ENCODE assay signal across 9 cellular contexts in the genomic region with DNA sequence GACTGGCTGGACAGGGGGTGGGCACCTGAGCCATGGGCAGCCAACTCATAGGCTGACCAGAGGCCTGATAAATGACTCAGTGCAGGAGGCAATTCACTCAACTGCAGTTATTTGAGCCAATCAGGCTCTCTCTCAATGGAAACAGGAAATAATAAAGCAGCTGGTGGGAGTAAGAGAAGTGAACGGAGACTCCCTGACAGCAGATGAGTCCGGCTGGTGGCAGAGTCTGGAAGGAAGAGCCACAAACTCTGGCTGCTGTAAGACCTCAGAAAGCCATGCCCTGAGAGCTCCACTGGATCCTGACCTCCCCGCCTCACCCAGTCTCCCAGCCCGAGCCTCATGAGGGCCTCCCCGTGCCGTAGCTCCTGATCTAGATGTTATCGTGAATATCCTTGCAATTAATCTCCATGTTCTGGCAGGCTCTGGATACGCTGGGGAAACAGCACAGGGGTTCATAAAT.
DNase-seq lines count a peak whose midpoint lies in the region; ATAC-seq and TF ChIP-seq lines count a peak whose summit lies in the region.
"Had no signal": no experiment of that assay in that cellular context is flagged by ENCODE, and none has a peak within 500 bp of the region (broad histone marks: within the 10 kb centered on the region; RNA-seq: fewer than 3 reads in every experiment).

No MANE protein-coding gene starts in this region.

- peak; percentile 8 for DNase-seq in NOMO-1 treated with DMSO at 0.1 percent for 48 hours (lab: John Stamatoyannopoulos, UW; ENCODE audit: unreplicated experiment)
- no peak for DNase-seq in NOMO-1 treated with dmso at 0.1 percent for 144 hours (lab: John Stamatoyannopoulos, UW; ENCODE audit: unreplicated experiment)
- peak; percentile 58 for DNase-seq in OCI-M1 (lab: John Stamatoyannopoulos, UW)
- peak; percentile 3 to 53 for DNase-seq in fibroblast of lung (ENCODE audit: low read depth in 2 of 2)
- no peak for DNase-seq in stimulated activated naive CD8-positive, alpha-beta T cell treated with anti-CD3 and anti-CD28 coated beads, Interleukin-15, Interleukin-2, amounts not matched to agents 100 U/mL and 50 U/mL, for 24 hours
- no peak for DNase-seq in DMS114 treated with DMSO at 0.1 percent for 48 hours (lab: John Stamatoyannopoulos, UW; ENCODE audit: unreplicated experiment)
- DNase-seq in effector memory CD4-positive, alpha-beta T cell: no peak

- H3K9ac ChIP-seq in fibroblast of lung (ENCODE audit: insufficient read depth, low read length): no peak overlapping the region

- no peaks in the 10 kb centered on the region for H3K79me2 ChIP-seq in fibroblast of lung (ENCODE audit: control insufficient read depth, insufficient read depth, low read length)

- no peaks in the 10 kb centered on the region for H4K20me1 ChIP-seq in fibroblast of lung (ENCODE audit: control insufficient read depth, extremely low read depth, insufficient read depth, low read length)

- no peak overlapping the region for H3K4me2 ChIP-seq in fibroblast of lung (ENCODE audit: extremely low read depth, insufficient read depth, low read length)

- H3K27ac ChIP-seq in fibroblast of lung (ENCODE audit: insufficient read depth, low read length): no peak overlapping the region
- H3K27ac ChIP-seq in effector memory CD4-positive, alpha-beta T cell (ENCODE audit: insufficient read depth, low read length, poor library complexity, severe bottlenecking): no peak overlapping the region
- H3K27ac ChIP-seq: neutrophil had no signal

- no peak for TF ChIP-seq CTCF in fibroblast of lung (conservative IDR thresholded peaks at IDR 0.05 in 1 of 2, IDR thresholded peaks at IDR 0.05 in 1 of 2; ENCODE audit: low read depth in 1 of 2, low read length in 2 of 2)

- H3K4me3 ChIP-seq in fibroblast of lung (replicated peaks in 1 of 4; ENCODE audit: control extremely low read depth in 1 of 4, insufficient read depth in 1 of 4, low read depth in 3 of 4, low read length in 4 of 4): no peak overlapping the region
- H3K4me3 ChIP-seq in effector memory CD4-positive, alpha-beta T cell (ENCODE audit: insufficient read depth, low read depth, low read length, poor library complexity, severe bottlenecking): no peak overlapping the region

- peaks cover 2% of the 10 kb centered on the region for H3K27me3 ChIP-seq in fibroblast of lung (ENCODE audit: control insufficient read depth, insufficient read depth, low read length)
- H3K27me3 ChIP-seq in effector memory CD4-positive, alpha-beta T cell (replicated peaks; ENCODE audit: control insufficient read depth, insufficient read depth, low read length, poor library complexity, severe bottlenecking): no peaks in the 10 kb centered on the region

- no peaks in the 10 kb centered on the region for H3K4me1 ChIP-seq in fibroblast of lung (ENCODE audit: control insufficient read depth, extremely low read depth, insufficient read depth, low read length)
- no peaks in the 10 kb centered on the region for H3K4me1 ChIP-seq in effector memory CD4-positive, alpha-beta T cell (ENCODE audit: control insufficient read depth, insufficient read depth, low read length, poor library complexity, severe bottlenecking)

- no peaks in the 10 kb centered on the region for H3K36me3 ChIP-seq in fibroblast of lung (ENCODE audit: control insufficient read depth, insufficient read depth, low read length)
- H3K36me3 ChIP-seq in effector memory CD4-positive, alpha-beta T cell (ENCODE audit: control insufficient read depth, insufficient read depth, low read length): no peaks in the 10 kb centered on the region
- H3K36me3 ChIP-seq: neutrophil had no signal

- ATAC-seq in stimulated activated naive CD8-positive, alpha-beta T cell treated with anti-CD3 and anti-CD28 coated beads, Interleukin-15, Interleukin-2, amounts not matched to agents 100 U/mL and 50 U/mL, for 24 hours: peak; percentile 30
- ATAC-seq in esophagus mucosa: no peak

- H3K9me3 ChIP-seq in fibroblast of lung (ENCODE audit: control insufficient read depth, insufficient read depth, low read depth, low read length): no peaks in the 10 kb centered on the region
- H3K9me3 ChIP-seq in effector memory CD4-positive, alpha-beta T cell (ENCODE audit: control insufficient read depth, low read length): no peaks in the 10 kb centered on the region
- H3K9me3 ChIP-seq: neutrophil had no signal

- no peak overlapping the region for H2AFZ ChIP-seq in fibroblast of lung (ENCODE audit: low read length)

Comparison
In these comparisons a context has a peak if more than half of its experiments do, and no peak if none do; other contexts are left out.
1. DNase-seq: peak in NOMO-1 treated with DMSO at 0.1 percent for 48 hours (single experiment), OCI-M1 (single experiment) and fibroblast of lung (2 of 2); none in NOMO-1 treated with dmso at 0.1 percent for 144 hours (single experiment), stimulated activated naive CD8-positive, alpha-beta T cell treated with anti-CD3 and anti-CD28 coated beads, Interleukin-15, Interleukin-2, amounts not matched to agents 100 U/mL and 50 U/mL, for 24 hours (single experiment), DMS114 treated with DMSO at 0.1 percent for 48 hours (single experiment) and effector memory CD4-positive, alpha-beta T cell (0 of 3).